Comparison of ENCODE assay signal across 16 cellular contexts in genomic region chr2:217415316-217415715, GRCh38.
DNase-seq lines count a peak whose midpoint lies in the region; ATAC-seq lines count a peak whose summit lies in the region.
"Had no signal": no experiment of that assay in that cellular context is flagged by ENCODE, and none has a peak within 500 bp of the region (broad histone marks: within the 10 kb centered on the region; RNA-seq: fewer than 3 reads in every experiment).

No MANE protein-coding gene starts in this region.

- no peak overlapping the region for H3K18ac ChIP-seq in mesenchymal stem cell (ENCODE audit: low read depth in 1 of 2, low read length in 2 of 2)

- H2BK12ac ChIP-seq in mesenchymal stem cell (ENCODE audit: low read length in 2 of 2), result no peak overlapping the region

- no peak overlapping the region for H2BK15ac ChIP-seq in mesenchymal stem cell (ENCODE audit: low read depth, poor library complexity, severe bottlenecking)

- H3K4ac ChIP-seq in mesenchymal stem cell (ENCODE audit: low read depth in 1 of 2, low read length in 2 of 2), result no peak overlapping the region

- no peaks in the 10 kb centered on the region for H3K79me1 ChIP-seq in mesenchymal stem cell (replicated peaks; ENCODE audit: low read length, poor library complexity, severe bottlenecking)

- no peaks in the 10 kb centered on the region for H3K27me3 ChIP-seq in mesenchymal stem cell (ENCODE audit: control insufficient read depth in 1 of 2, insufficient read depth in 1 of 2, low read length in 2 of 2)
- H3K27me3 ChIP-seq: body of pancreas had no signal

- H3K9me3 Mint-ChIP-seq in activated naive CD8-positive, alpha-beta T cell treated with anti-CD3 and anti-CD28 coated beads, Interleukin-2, amount 50 U/mL, for 24 hours, result peaks cover 5% of the 10 kb centered on the region
- H3K9me3 Mint-ChIP-seq: activated B cell treated with CpG ODN at 0.5 μM for 24 hours; CD8-positive, alpha-beta T cell had no signal

- no peak overlapping the region for H4K91ac ChIP-seq in mesenchymal stem cell (ENCODE audit: low read length)

- H3K4me3 Mint-ChIP-seq in activated naive CD8-positive, alpha-beta T cell treated with anti-CD3 and anti-CD28 coated beads, Interleukin-2, amount 50 U/mL, for 24 hours, result no peak overlapping the region
- H3K4me3 Mint-ChIP-seq: activated B cell treated with CpG ODN at 0.5 μM for 24 hours; CD8-positive, alpha-beta T cell had no signal

- ATAC-seq in GM19043 (IDR thresholded peaks at IDR 0.05; ENCODE audit: low read depth, unreplicated experiment) (peak; percentile 98), GM21786 (IDR thresholded peaks at IDR 0.05; ENCODE audit: unreplicated experiment) (peak; percentile 87), HG03196 (IDR thresholded peaks at IDR 0.05; ENCODE audit: unreplicated experiment) (peak; percentile 91), left colon (no peak)
- ATAC-seq in activated naive CD8-positive, alpha-beta T cell treated with anti-CD3 and anti-CD28 coated beads, Interleukin-2, amount 50 U/mL, for 24 hours, result no peak
- ATAC-seq: body of pancreas; CD8-positive, alpha-beta T cell; HCT116 had no signal

- no peak for DNase-seq in mesenchymal stem cell
- no peak for DNase-seq in kidney tubule cell (ENCODE audit: low spot score)
- DNase-seq in activated naive CD8-positive, alpha-beta T cell treated with anti-CD3 and anti-CD28 coated beads, Interleukin-2, amount 50 U/mL, for 24 hours, result no peak
- DNase-seq in HPDE6-E6E7 (ENCODE audit: extremely low spot score), result no peak
- DNase-seq in left colon, result no peak
- DNase-seq: activated B cell treated with CpG ODN at 0.5 μM for 24 hours; activated T-cell treated with anti-CD3 and anti-CD28 coated beads, Interleukin-2, amount 50 U/mL, for 48 hours; body of pancreas; CD8-positive, alpha-beta T cell; head of caudate nucleus; KG1; nucleus accumbens had no signal

- no CpG with 5 or more reads among the region's 1 CpG for WGBS in mesenchymal stem cell

- no peak overlapping the region for H3K4me3 ChIP-seq in mesenchymal stem cell (ENCODE audit: insufficient read depth in 1 of 2, low read depth in 1 of 2, low read length in 2 of 2)
- H3K4me3 ChIP-seq: body of pancreas had no signal

- H3K36me3 Mint-ChIP-seq in activated naive CD8-positive, alpha-beta T cell treated with anti-CD3 and anti-CD28 coated beads, Interleukin-2, amount 50 U/mL, for 24 hours (ENCODE audit: low read depth), result no peaks in the 10 kb centered on the region
- H3K36me3 Mint-ChIP-seq: CD8-positive, alpha-beta T cell had no signal

- no peaks in the 10 kb centered on the region for H3K9me3 ChIP-seq in mesenchymal stem cell (ENCODE audit: control insufficient read depth, low read length)
- H3K9me3 ChIP-seq: body of pancreas had no signal

- H4K8ac ChIP-seq in mesenchymal stem cell (ENCODE audit: low read length), result no peak overlapping the region

- intact Hi-C loops in left colon (cut with DNase I, micrococcal nuclease), result no loop called here

- H3K4me1 Mint-ChIP-seq in activated naive CD8-positive, alpha-beta T cell treated with anti-CD3 and anti-CD28 coated beads, Interleukin-2, amount 50 U/mL, for 24 hours, result no peaks in the 10 kb centered on the region
- H3K4me1 Mint-ChIP-seq: activated B cell treated with CpG ODN at 0.5 μM for 24 hours had no signal

- no peaks in the 10 kb centered on the region for H3K36me3 ChIP-seq in mesenchymal stem cell (ENCODE audit: control insufficient read depth in 1 of 2, insufficient read depth in 2 of 2, low read depth in 1 of 2, low read length in 2 of 2)

- H2BK120ac ChIP-seq in mesenchymal stem cell (ENCODE audit: low read depth, low read length), result no peak overlapping the region

- no peak overlapping the region for H3K27ac Mint-ChIP-seq in activated naive CD8-positive, alpha-beta T cell treated with anti-CD3 and anti-CD28 coated beads, Interleukin-2, amount 50 U/mL, for 24 hours
- H3K27ac Mint-ChIP-seq: activated B cell treated with CpG ODN at 0.5 μM for 24 hours; CD8-positive, alpha-beta T cell had no signal

- H3K27ac ChIP-seq in mesenchymal stem cell (ENCODE audit: low read length, poor library complexity, severe bottlenecking), result no peak overlapping the region
- H3K27ac ChIP-seq: body of pancreas had no signal

- H3K4me1 ChIP-seq in mesenchymal stem cell (ENCODE audit: control insufficient read depth, insufficient read depth, low read depth, low read length), result no peaks in the 10 kb centered on the region
- H3K4me1 ChIP-seq: body of pancreas had no signal

- no peak overlapping the region for H2AK5ac ChIP-seq in mesenchymal stem cell (ENCODE audit: low read length, severe bottlenecking)

- no peak overlapping the region for H3K23ac ChIP-seq in mesenchymal stem cell (ENCODE audit: low read length in 2 of 2)

- H3K27me3 Mint-ChIP-seq in activated naive CD8-positive, alpha-beta T cell treated with anti-CD3 and anti-CD28 coated beads, Interleukin-2, amount 50 U/mL, for 24 hours, result peaks cover 7% of the 10 kb centered on the region

- peak overlapping the region; percentile 88 for H3K9ac ChIP-seq in mesenchymal stem cell (ENCODE audit: low read length)

- no peak overlapping the region for H2AFZ ChIP-seq in mesenchymal stem cell (ENCODE audit: low read depth, low read length)

- H3K14ac ChIP-seq in mesenchymal stem cell (ENCODE audit: low read length in 2 of 2), result no peak overlapping the region

- no peak overlapping the region for H2BK5ac ChIP-seq in mesenchymal stem cell (ENCODE audit: low read depth, low read length, poor library complexity, severe bottlenecking)

- H3K4me2 ChIP-seq in mesenchymal stem cell (ENCODE audit: low read length, poor library complexity, severe bottlenecking), result no peak overlapping the region

Comparison
In these comparisons a context has a peak if more than half of its experiments do, and no peak if none do; other contexts are left out.
1. ATAC-seq: peak in GM19043 (single experiment), GM21786 (single experiment) and HG03196 (single experiment); none in activated naive CD8-positive, alpha-beta T cell treated with anti-CD3 and anti-CD28 coated beads, Interleukin-2, amount 50 U/mL, for 24 hours (single experiment) and left colon (single experiment).